Comparison of ENCODE assay signal across 28 cellular contexts in the genomic region with DNA sequence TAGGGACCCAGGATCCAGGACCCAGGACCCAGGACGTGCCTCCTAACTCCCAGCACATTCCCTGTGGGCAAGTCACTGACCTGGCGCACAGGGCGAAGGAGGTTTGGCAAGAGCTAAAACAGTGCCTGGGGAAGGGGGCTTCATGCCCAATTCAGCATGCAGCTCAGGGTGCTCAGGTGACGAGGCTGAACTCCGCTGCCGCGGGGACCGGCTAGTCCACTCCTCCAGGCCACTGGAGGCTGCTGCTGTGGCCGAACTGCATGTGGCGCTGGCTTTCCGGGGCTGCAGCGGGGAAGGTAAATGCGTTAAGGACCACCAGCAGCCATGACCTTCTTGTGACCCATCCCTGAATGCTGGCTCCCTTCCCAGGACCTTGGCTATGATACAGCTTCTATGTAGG. TPM values are rescaled to one million over a fixed set of nuclear protein-coding genes. Genes with fewer than 3 reads are reported as not detected.
DNase-seq lines count a peak whose midpoint lies in the region; ATAC-seq lines count a peak whose summit lies in the region.
"Had no signal": no experiment of that assay in that cellular context is flagged by ENCODE, and none has a peak within 500 bp of the region (broad histone marks: within the 10 kb centered on the region; RNA-seq: fewer than 3 reads in every experiment).

No MANE protein-coding gene starts in this region.

- no peak overlapping the region for H3K4me3 Mint-ChIP-seq in activated naive CD4-positive, alpha-beta T cell treated with anti-CD3 and anti-CD28 coated beads, Interleukin-2, amount 50 U/mL, for 24 hours
- no peak overlapping the region for H3K4me3 Mint-ChIP-seq in activated naive CD4-positive, alpha-beta T cell treated with anti-CD3 and anti-CD28 coated beads, Interleukin-2, amount 10 ng/mL, durations not matched to agents 7 days and 5 days
- peak overlapping the region; percentile 84 for H3K4me3 Mint-ChIP-seq in T-helper 17 cell
- no peak overlapping the region for H3K4me3 Mint-ChIP-seq in central memory CD8-positive, alpha-beta T cell
- peak overlapping the region; percentile 31 to 41 for H3K4me3 Mint-ChIP-seq in stimulated activated naive CD8-positive, alpha-beta T cell treated with anti-CD3 and anti-CD28 coated beads, Interleukin-15, amount 100 ng/mL, for 72 hours

- peak overlapping the region; percentile 30 for H3K27ac Mint-ChIP-seq in activated naive CD4-positive, alpha-beta T cell treated with anti-CD3 and anti-CD28 coated beads, Interleukin-2, amount 50 U/mL, for 24 hours
- H3K27ac Mint-ChIP-seq in activated naive CD4-positive, alpha-beta T cell treated with anti-CD3 and anti-CD28 coated beads, Interleukin-2, amount 10 ng/mL, durations not matched to agents 7 days and 5 days: no peak overlapping the region
- H3K27ac Mint-ChIP-seq in T-helper 17 cell: peak overlapping the region; percentile 97
- H3K27ac Mint-ChIP-seq in central memory CD8-positive, alpha-beta T cell (ENCODE audit: low read depth): peak overlapping the region; percentile 8
- peak overlapping the region in 1 of 2 donors; percentile 90 for H3K27ac Mint-ChIP-seq in stimulated activated naive CD8-positive, alpha-beta T cell treated with anti-CD3 and anti-CD28 coated beads, Interleukin-15, amount 100 ng/mL, for 72 hours
- H3K27ac Mint-ChIP-seq: progenitor cell of endocrine pancreas had no signal

- no peak for ATAC-seq in T-helper 17 cell
- no peak for ATAC-seq in central memory CD8-positive, alpha-beta T cell (replicated peaks; ENCODE audit: extremely low read depth, poor library complexity, severe bottlenecking)
- no peak for ATAC-seq in stimulated activated naive CD8-positive, alpha-beta T cell treated with anti-CD3 and anti-CD28 coated beads, Interleukin-15, amount 100 ng/mL, for 72 hours
- no peak for ATAC-seq in HG02885 (IDR thresholded peaks at IDR 0.05; ENCODE audit: poor library complexity, unreplicated experiment)
- ATAC-seq: activated CD4-positive, CD25-positive, alpha-beta regulatory T cell treated with anti-CD3 and anti-CD28 coated beads, Interleukin-2, amount 50 U/mL, for 24 hours; gastrocnemius medialis; lower lobe of right lung; mucosa of descending colon had no signal

- H3K4me1 Mint-ChIP-seq in activated naive CD4-positive, alpha-beta T cell treated with anti-CD3 and anti-CD28 coated beads, Interleukin-2, amount 50 U/mL, for 24 hours: peaks cover 65% of the 10 kb centered on the region
- H3K4me1 Mint-ChIP-seq in activated naive CD4-positive, alpha-beta T cell treated with anti-CD3 and anti-CD28 coated beads, Interleukin-2, amount 10 ng/mL, durations not matched to agents 7 days and 5 days: peaks cover 52% of the 10 kb centered on the region
- H3K4me1 Mint-ChIP-seq in T-helper 17 cell: peaks cover 31% of the 10 kb centered on the region
- H3K4me1 Mint-ChIP-seq in central memory CD8-positive, alpha-beta T cell: peaks cover 24% of the 10 kb centered on the region
- peaks cover 67% of the 10 kb centered on the region for H3K4me1 Mint-ChIP-seq in stimulated activated naive CD8-positive, alpha-beta T cell treated with anti-CD3 and anti-CD28 coated beads, Interleukin-15, amount 100 ng/mL, for 72 hours

- H3K36me3 Mint-ChIP-seq in activated naive CD4-positive, alpha-beta T cell treated with anti-CD3 and anti-CD28 coated beads, Interleukin-2, amount 50 U/mL, for 24 hours: peaks cover 7% of the 10 kb centered on the region
- H3K36me3 Mint-ChIP-seq in activated naive CD4-positive, alpha-beta T cell treated with anti-CD3 and anti-CD28 coated beads, Interleukin-2, amount 10 ng/mL, durations not matched to agents 7 days and 5 days: peaks cover 52% of the 10 kb centered on the region
- H3K36me3 Mint-ChIP-seq in T-helper 17 cell (ENCODE audit: low read depth): peaks cover 9% of the 10 kb centered on the region
- peaks cover 33% of the 10 kb centered on the region for H3K36me3 Mint-ChIP-seq in central memory CD8-positive, alpha-beta T cell (ENCODE audit: insufficient read depth)

- H3K9me3 ChIP-seq in T-helper 17 cell (ENCODE audit: control insufficient read depth, low read length, poor library complexity, severe bottlenecking): no peaks in the 10 kb centered on the region
- H3K9me3 ChIP-seq: esophagus squamous epithelium, gastrocnemius medialis, lower lobe of right lung, mucosa of descending colon, SK-N-SH, suprapubic skin had no signal

- CTCF ChIA-PET in activated naive CD4-positive, alpha-beta T cell treated with anti-CD3 and anti-CD28 coated beads, Interleukin-2, amount 10 ng/mL, durations not matched to agents 7 days and 5 days (lab: Charles Lee): no interaction called here

- H3K27me3 Mint-ChIP-seq in activated naive CD4-positive, alpha-beta T cell treated with anti-CD3 and anti-CD28 coated beads, Interleukin-2, amount 50 U/mL, for 24 hours: no peaks in the 10 kb centered on the region
- H3K27me3 Mint-ChIP-seq in activated naive CD4-positive, alpha-beta T cell treated with anti-CD3 and anti-CD28 coated beads, Interleukin-2, amount 10 ng/mL, durations not matched to agents 7 days and 5 days: no peaks in the 10 kb centered on the region
- H3K27me3 Mint-ChIP-seq in T-helper 17 cell: no peaks in the 10 kb centered on the region
- H3K27me3 Mint-ChIP-seq in central memory CD8-positive, alpha-beta T cell: no peaks in the 10 kb centered on the region
- no peaks in the 10 kb centered on the region for H3K27me3 Mint-ChIP-seq in stimulated activated naive CD8-positive, alpha-beta T cell treated with anti-CD3 and anti-CD28 coated beads, Interleukin-15, amount 100 ng/mL, for 72 hours
- H3K27me3 Mint-ChIP-seq: progenitor cell of endocrine pancreas had no signal

- H3K9me3 Mint-ChIP-seq in activated naive CD4-positive, alpha-beta T cell treated with anti-CD3 and anti-CD28 coated beads, Interleukin-2, amount 50 U/mL, for 24 hours: no peaks in the 10 kb centered on the region
- no peaks in the 10 kb centered on the region for H3K9me3 Mint-ChIP-seq in activated naive CD4-positive, alpha-beta T cell treated with anti-CD3 and anti-CD28 coated beads, Interleukin-2, amount 10 ng/mL, durations not matched to agents 7 days and 5 days
- H3K9me3 Mint-ChIP-seq in central memory CD8-positive, alpha-beta T cell: no peaks in the 10 kb centered on the region
- no peaks in the 10 kb centered on the region for H3K9me3 Mint-ChIP-seq in stimulated activated naive CD8-positive, alpha-beta T cell treated with anti-CD3 and anti-CD28 coated beads, Interleukin-15, amount 100 ng/mL, for 72 hours

- no peak for DNase-seq in activated naive CD4-positive, alpha-beta T cell treated with anti-CD3 and anti-CD28 coated beads, Interleukin-2, amount 10 ng/mL, durations not matched to agents 7 days and 5 days
- DNase-seq in T-helper 17 cell (no peak), SIG-M5 treated with dmso at 0.1 percent for 504 hours (lab: John Stamatoyannopoulos, UW; ENCODE audit: unreplicated experiment) (no peak), UCSD-AML1 (lab: John Stamatoyannopoulos, UW; ENCODE audit: unreplicated experiment) (no peak)
- DNase-seq in central memory CD8-positive, alpha-beta T cell (ENCODE audit: low spot score in 2 of 2): no peak
- DNase-seq in stimulated activated naive CD8-positive, alpha-beta T cell treated with anti-CD3 and anti-CD28 coated beads, Interleukin-15, amount 100 ng/mL, for 72 hours: no peak
- DNase-seq: activated CD8-positive, alpha-beta memory T cell treated with anti-CD3 and anti-CD28 coated beads, Interleukin-2, amount 50 U/mL, for 4 hours; activated naive CD4-positive, alpha-beta T cell treated with anti-CD3 and anti-CD28 coated beads, Interleukin-2, amount 50 U/mL, for 16 hours; C1 segment of cervical spinal cord; DMS 273 treated with DMSO at 0.1 percent for 48 hours; effector CD8-positive, alpha-beta T cell; esophagus squamous epithelium; gastrocnemius medialis; hypothalamus; islet precursor cell; KG1; lower lobe of right lung; mucosa of descending colon; NCI-H1436 treated with DMSO at 0.1 percent for 48 hours; NCI-H524 treated with DMSO at 0.1 percent for 48 hours; RPMI8226; SK-N-SH; T1000 had no signal

RNA-seq across cellular contexts. Expression of a gene that starts 4.9 kb away (rescaled TPM):
- total RNA-seq in T-helper 17 cell: 100 to 1,000 TPM; 301 to 481 TPM

RNA-seq across cellular contexts. Expression of a gene that starts 12.3 kb away (rescaled TPM):
- 10 to 100 TPM; 34.8 to 50.7 TPM for total RNA-seq in T-helper 17 cell

RNA-seq across cellular contexts. Expression of a gene that starts 26.0 kb away (rescaled TPM):
- total RNA-seq in T-helper 17 cell: 10 to 100 TPM; 66.7 to 68.8 TPM

RNA-seq across cellular contexts. Expression of a gene that starts 26.2 kb away (rescaled TPM):
- total RNA-seq in T-helper 17 cell: 10 to 100 TPM; 33.6 to 41.9 TPM

RNA-seq across cellular contexts. Expression of a gene that starts 33.6 kb away (rescaled TPM):
- total RNA-seq in T-helper 17 cell: 10 to 100 TPM; 91.0 to 91.6 TPM

Comparison
In these comparisons a context has a peak if more than half of its experiments do, and no peak if none do; other contexts are left out.
1. H3K4me3 Mint-ChIP-seq: peak in T-helper 17 cell (single experiment) and stimulated activated naive CD8-positive, alpha-beta T cell treated with anti-CD3 and anti-CD28 coated beads, Interleukin-15, amount 100 ng/mL, for 72 hours (2 of 2); none in activated naive CD4-positive, alpha-beta T cell treated with anti-CD3 and anti-CD28 coated beads, Interleukin-2, amount 50 U/mL, for 24 hours (single experiment), activated naive CD4-positive, alpha-beta T cell treated with anti-CD3 and anti-CD28 coated beads, Interleukin-2, amount 10 ng/mL, durations not matched to agents 7 days and 5 days (single experiment) and central memory CD8-positive, alpha-beta T cell (single experiment).